14 cellular contexts compared by ENCODE assay signal in the genomic region with DNA sequence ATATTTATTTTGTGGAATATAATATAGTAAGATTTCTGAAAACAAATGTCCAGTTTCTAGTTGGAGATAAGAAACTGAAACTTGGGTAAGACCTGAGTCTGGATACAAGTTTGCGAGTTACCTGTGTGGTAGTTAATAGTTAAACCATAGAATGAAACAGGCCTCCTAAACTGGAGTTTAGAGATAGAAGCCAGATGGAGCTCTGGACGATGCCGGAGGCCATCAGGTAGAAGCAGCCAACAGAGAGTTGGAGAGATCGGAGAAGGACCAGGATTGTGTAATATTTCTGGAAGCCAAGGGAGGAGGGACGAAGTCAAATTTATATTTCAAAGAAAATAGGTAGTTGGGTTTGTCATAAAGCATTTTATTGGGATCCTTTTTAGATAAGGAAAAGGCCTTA. TPM values are rescaled to one million over a fixed set of nuclear protein-coding genes. Genes with fewer than 3 reads are reported as not detected.
DNase-seq lines count a peak whose midpoint lies in the region; ATAC-seq lines count a peak whose summit lies in the region.
"Had no signal": no experiment of that assay in that cellular context is flagged by ENCODE, and none has a peak within 500 bp of the region (broad histone marks: within the 10 kb centered on the region; RNA-seq: fewer than 3 reads in every experiment).

No MANE protein-coding gene starts in this region.

- no peak for DNase-seq in stimulated activated naive CD8-positive, alpha-beta T cell treated with anti-CD3 and anti-CD28 coated beads, Interleukin-15, Interleukin-2, amounts not matched to agents 100 U/mL and 50 U/mL, for 24 hours
- DNase-seq in activated naive CD8-positive, alpha-beta T cell treated with anti-CD3 and anti-CD28 coated beads for 36 hours = no peak
- DNase-seq in memory B cell (ENCODE audit: low spot score in 2 of 2) (no peak), DMS 273 (lab: John Stamatoyannopoulos, UW; ENCODE audit: unreplicated experiment) (no peak), NCI-H510A treated with DMSO at 0.1 percent for 48 hours (lab: John Stamatoyannopoulos, UW) (no peak)
- DNase-seq: activated CD4-positive, CD25-positive, alpha-beta regulatory T cell; activated T-cell treated with anti-CD3 and anti-CD28 coated beads, Interleukin-2, amount 50 U/mL, for 4 hours; effector CD8-positive, alpha-beta T cell; mesenchymal stem cell; NCI-H1694; NCI-H510A had no signal

- no peaks in the 10 kb centered on the region for H3K27me3 Mint-ChIP-seq in stimulated activated naive CD8-positive, alpha-beta T cell treated with anti-CD3 and anti-CD28 coated beads, Interleukin-15, Interleukin-2, amounts not matched to agents 100 ng/mL and 50 ng/mL, for 24 hours
- H3K27me3 Mint-ChIP-seq in activated naive CD8-positive, alpha-beta T cell treated with anti-CD3 and anti-CD28 coated beads for 36 hours = no peaks in the 10 kb centered on the region
- H3K27me3 Mint-ChIP-seq in memory B cell = no peaks in the 10 kb centered on the region

- no peak overlapping the region for H3K4me3 Mint-ChIP-seq in stimulated activated naive CD8-positive, alpha-beta T cell treated with anti-CD3 and anti-CD28 coated beads, Interleukin-15, Interleukin-2, amounts not matched to agents 100 ng/mL and 50 ng/mL, for 24 hours
- H3K4me3 Mint-ChIP-seq in activated naive CD8-positive, alpha-beta T cell treated with anti-CD3 and anti-CD28 coated beads for 36 hours = no peak overlapping the region
- no peak overlapping the region for H3K4me3 Mint-ChIP-seq in memory B cell

- peaks cover 58% of the 10 kb centered on the region for H3K36me3 Mint-ChIP-seq in stimulated activated naive CD8-positive, alpha-beta T cell treated with anti-CD3 and anti-CD28 coated beads, Interleukin-15, Interleukin-2, amounts not matched to agents 100 ng/mL and 50 ng/mL, for 24 hours (ENCODE audit: low read depth)
- H3K36me3 Mint-ChIP-seq in activated naive CD8-positive, alpha-beta T cell treated with anti-CD3 and anti-CD28 coated beads for 36 hours = peaks cover 73% of the 10 kb centered on the region
- H3K36me3 Mint-ChIP-seq in memory B cell = peaks cover 20% of the 10 kb centered on the region

- peak overlapping the region; percentile 78 for H3K27ac Mint-ChIP-seq in stimulated activated naive CD8-positive, alpha-beta T cell treated with anti-CD3 and anti-CD28 coated beads, Interleukin-15, Interleukin-2, amounts not matched to agents 100 ng/mL and 50 ng/mL, for 24 hours
- peak overlapping the region; percentile 66 for H3K27ac Mint-ChIP-seq in activated naive CD8-positive, alpha-beta T cell treated with anti-CD3 and anti-CD28 coated beads for 36 hours
- H3K27ac Mint-ChIP-seq in memory B cell = peak overlapping the region; percentile 78

- H3K9me3 Mint-ChIP-seq in stimulated activated naive CD8-positive, alpha-beta T cell treated with anti-CD3 and anti-CD28 coated beads, Interleukin-15, Interleukin-2, amounts not matched to agents 100 ng/mL and 50 ng/mL, for 24 hours = no peaks in the 10 kb centered on the region
- H3K9me3 Mint-ChIP-seq in activated naive CD8-positive, alpha-beta T cell treated with anti-CD3 and anti-CD28 coated beads for 36 hours = no peaks in the 10 kb centered on the region
- H3K9me3 Mint-ChIP-seq in memory B cell = no peaks in the 10 kb centered on the region
- H3K9me3 Mint-ChIP-seq: activated T-cell treated with anti-CD3 and anti-CD28 coated beads, Interleukin-2, amount 50 U/mL, for 4 hours had no signal

- no peak for ATAC-seq in stimulated activated naive CD8-positive, alpha-beta T cell treated with anti-CD3 and anti-CD28 coated beads, Interleukin-15, Interleukin-2, amounts not matched to agents 100 U/mL and 50 U/mL, for 24 hours
- ATAC-seq in memory B cell (ENCODE audit: low read depth) (no peak), HG03280 (IDR thresholded peaks at IDR 0.05; ENCODE audit: unreplicated experiment) (no peak), GM18858 (IDR thresholded peaks at IDR 0.05; ENCODE audit: unreplicated experiment) (no peak)
- ATAC-seq: activated T-cell treated with anti-CD3 and anti-CD28 coated beads, Interleukin-2, amount 50 U/mL, for 4 hours had no signal

- H3K4me1 Mint-ChIP-seq in stimulated activated naive CD8-positive, alpha-beta T cell treated with anti-CD3 and anti-CD28 coated beads, Interleukin-15, Interleukin-2, amounts not matched to agents 100 ng/mL and 50 ng/mL, for 24 hours (ENCODE audit: low read depth) = peaks cover 77% of the 10 kb centered on the region
- H3K4me1 Mint-ChIP-seq in activated naive CD8-positive, alpha-beta T cell treated with anti-CD3 and anti-CD28 coated beads for 36 hours = peaks cover 71% of the 10 kb centered on the region
- H3K4me1 Mint-ChIP-seq in memory B cell = peaks cover 49% of the 10 kb centered on the region

RNA-seq across cellular contexts. Expression of a gene that starts 45.1 kb away (rescaled TPM):
- 10 to 100 TPM; 75.6 to 78.4 TPM for total RNA-seq in activated naive CD8-positive, alpha-beta T cell treated with anti-CD3 and anti-CD28 coated beads for 36 hours

RNA-seq across cellular contexts. Expression of a gene that starts 46.8 kb away (rescaled TPM):
- total RNA-seq in activated naive CD8-positive, alpha-beta T cell treated with anti-CD3 and anti-CD28 coated beads for 36 hours = 10 to 100 TPM; 20.8 to 20.9 TPM
